ENCODE assay signal across 6 cellular contexts in the genomic region with DNA sequence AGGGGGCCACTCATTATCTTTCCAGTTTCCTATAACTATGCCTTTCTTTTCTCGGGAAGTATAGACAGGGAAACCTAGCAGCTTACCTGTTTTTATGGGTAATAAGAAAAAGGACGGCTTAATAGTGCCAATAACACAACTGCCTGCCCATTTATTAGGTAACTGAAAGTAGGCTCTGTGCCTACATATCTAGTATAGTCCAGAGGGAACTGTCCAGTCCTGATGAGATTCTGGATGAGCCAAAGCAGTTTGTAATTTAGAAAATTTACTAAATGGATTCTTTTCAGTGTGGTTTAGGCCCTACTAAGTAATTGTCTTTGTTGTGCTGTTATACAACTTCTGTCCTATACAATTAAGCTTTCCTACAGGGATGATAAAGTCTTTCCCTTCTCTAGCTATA.
A peak's percentile ranks its signal among the peaks of the same experiment; 100 is the strongest.
DNase-seq lines count a peak whose midpoint lies in the region; ATAC-seq, FAIRE-seq and TF ChIP-seq lines count a peak whose summit lies in the region.
"Not testable (repeated sequence)": the region's sequence is repeated elsewhere in the genome, so short reads cannot be mapped to it uniquely, and the experiment has no call there.

No MANE protein-coding gene starts in this region.

- not testable (repeated sequence) for BruUV-seq in GM12878 (replicated peaks; lab: Mats Ljungman, UMichigan); K562 (replicated peaks; lab: Mats Ljungman, UMichigan)

- not testable (repeated sequence) for H3K79me2 ChIP-seq in GM12878 (ENCODE audit: control insufficient read depth, insufficient read depth, low read length); K562 (ENCODE audit: control insufficient read depth, insufficient read depth, low read length); parathyroid adenoma

- H3K9me1 ChIP-seq in K562 (ENCODE audit: control insufficient read depth, insufficient read depth, low read length) = not testable (repeated sequence)

- not testable (repeated sequence) for TF ChIP-seq EP300 in A549 (IDR thresholded peaks at IDR 0.05); Ishikawa (IDR thresholded peaks at IDR 0.05; ENCODE audit: borderline replicate concordance); GM12878 (IDR thresholded peaks at IDR 0.05; ENCODE audit: borderline replicate concordance in 1 of 2, control insufficient read depth in 1 of 2, low read depth in 2 of 2, low read length in 2 of 2); K562 (IDR thresholded peaks at IDR 0.05; ENCODE audit: low read length)

- H3K9me3 ChIP-seq in A549; GM12878 (replicated peaks; ENCODE audit: control insufficient read depth, insufficient read depth, low read length); K562 (replicated peaks; ENCODE audit: control insufficient read depth, insufficient read depth, low read depth, low read length); liver (ENCODE audit: control insufficient read depth in 4 of 4, low read length in 3 of 4); parathyroid adenoma (ENCODE audit: control insufficient read depth, low read length): not testable (repeated sequence)

- TF ChIP-seq RAD21 in A549 (conservative IDR thresholded peaks at IDR 0.05 in 1 of 2, IDR thresholded peaks at IDR 0.05 in 1 of 2); Ishikawa (IDR thresholded peaks at IDR 0.05; ENCODE audit: low read depth); GM12878 (IDR thresholded peaks at IDR 0.05; ENCODE audit: insufficient read depth, low read depth, low read length); K562 (CRISPR knock-in tag; conservative IDR thresholded peaks at IDR 0.05 in 1 of 2, IDR thresholded peaks at IDR 0.05 in 1 of 2); liver (IDR thresholded peaks at IDR 0.05): not testable (repeated sequence)

- not testable (repeated sequence) for H3K27ac ChIP-seq in A549; GM12878 (ENCODE audit: control insufficient read depth, insufficient read depth); K562 (ENCODE audit: extremely low read depth, low read depth, low read length); liver (ENCODE audit: low read depth in 1 of 2, low read length in 2 of 2)
- peak overlapping the region; percentile 4 for H3K27ac ChIP-seq in parathyroid adenoma

- DNase-seq in A549 (ENCODE audit: low read depth in 1 of 2, low spot score in 1 of 2); GM12878 (ENCODE audit: low read depth, low spot score); K562 (ENCODE audit: extremely low read depth in 1 of 4, low spot score in 3 of 4): not testable (repeated sequence)

- intact Hi-C loops in GM12878 (cut with micrococcal nuclease; ENCODE audit: unreplicated experiment); K562 (cut with micrococcal nuclease): not testable (repeated sequence)

- not testable (repeated sequence) for TF ChIP-seq CTCF in A549 (IDR thresholded peaks at IDR 0.05); GM12878 (IDR thresholded peaks at IDR 0.05 in 2 of 3, conservative IDR thresholded peaks at IDR 0.05 in 1 of 3; ENCODE audit: control insufficient read depth in 2 of 3, extremely low read depth in 1 of 3, insufficient read depth in 1 of 3, low read depth in 3 of 3, low read length in 3 of 3); K562 (IDR thresholded peaks at IDR 0.05 in 2 of 3, conservative IDR thresholded peaks at IDR 0.05 in 1 of 3; ENCODE audit: insufficient read depth in 2 of 3, low read depth in 1 of 3, low read length in 3 of 3); liver (IDR thresholded peaks at IDR 0.05; ENCODE audit: low read depth, low read length, missing input control); parathyroid adenoma (IDR thresholded peaks at IDR 0.05)

- RAD21 ChIA-PET in GM12878 (lab: Charles Lee; ENCODE audit: unreplicated experiment) = interaction anchor here (1.3 kb wide), 1 partner anchor 152 kb away, joined by 3 read pairs; no protein-coding TSS in a partner anchor

- not testable (repeated sequence) for ATAC-seq in A549, GM12878, K562

- POLR2A ChIA-PET in A549 (lab: Yijun Ruan, JAX); GM12878 (lab: Charles Lee): not testable (repeated sequence)
- POLR2A ChIA-PET in K562 (lab: Yijun Ruan, JAX) = interaction anchor here (0.8 kb wide), 1 partner anchor 375 kb away, joined by 3 read pairs; no protein-coding TSS in a partner anchor

- H3K9ac ChIP-seq in GM12878 (ENCODE audit: control insufficient read depth, insufficient read depth, low read length); K562 (ENCODE audit: insufficient read depth in 1 of 2, low read depth in 2 of 2, low read length in 2 of 2); liver (ENCODE audit: low read depth in 1 of 2, low read length in 2 of 2); parathyroid adenoma: not testable (repeated sequence)

- CTCF ChIA-PET in A549 (lab: Yijun Ruan, JAX); K562 (lab: Yijun Ruan, JAX; ENCODE audit: low intra/inter-chr PET ratio): not testable (repeated sequence)
- CTCF ChIA-PET in GM12878 (lab: Yijun Ruan, JAX) = interaction anchor here (0.9 to 3.1 kb wide), 3 partner anchors 151 to 1344 kb away, joined by 3 to 10 read pairs (median 3); no protein-coding TSS in a partner anchor

- TF ChIP-seq POLR2A in A549 (IDR thresholded peaks at IDR 0.05; ENCODE audit: low read length); GM12878 (IDR thresholded peaks at IDR 0.05; ENCODE audit: low read depth, low read length); K562 (conservative IDR thresholded peaks at IDR 0.05): not testable (repeated sequence)

- not testable (repeated sequence) for FAIRE-seq in A549 (lab: Jason Lieb, UNC); GM12878 (lab: Jason Lieb, UNC); K562 (lab: Jason Lieb, UNC)

- H3K36me3 ChIP-seq in GM12878 (ENCODE audit: control insufficient read depth in 2 of 2, insufficient read depth in 2 of 2, low read length in 1 of 2); K562 (ENCODE audit: control insufficient read depth, insufficient read depth, low read length); liver (ENCODE audit: control insufficient read depth in 4 of 4, insufficient read depth in 3 of 4, low read depth in 1 of 4, low read length in 3 of 4); parathyroid adenoma (ENCODE audit: control insufficient read depth, insufficient read depth, low read length): not testable (repeated sequence)

- in situ Hi-C loops in GM12878 (cut with MboI) (loop anchor here (10.0 kb wide), 2 partner anchors 583 to 1273 kb away; a partner anchor contains a TSS), K562 (cut with MboI) (loop anchor here (25.0 kb wide), 3 partner anchors 361 to 1336 kb away; no protein-coding TSS in a partner anchor)

- H3K4me3 ChIP-seq in A549; GM12878; K562; liver (ENCODE audit: low read depth in 1 of 3, low read length in 3 of 3); parathyroid adenoma (ENCODE audit: low read depth, low read length): not testable (repeated sequence)

- not testable (repeated sequence) for H3K4me1 ChIP-seq in A549; GM12878 (ENCODE audit: control insufficient read depth, insufficient read depth, low read length); K562 (replicated peaks in 1 of 2; ENCODE audit: control insufficient read depth in 2 of 2, insufficient read depth in 2 of 2, low read length in 2 of 2); liver (ENCODE audit: control insufficient read depth in 4 of 4, insufficient read depth in 4 of 4, low read length in 3 of 4)
- peaks cover 21% of the 10 kb centered on the region for H3K4me1 ChIP-seq in parathyroid adenoma

- not testable (repeated sequence) for H3K4me2 ChIP-seq in A549; GM12878 (ENCODE audit: control insufficient read depth, insufficient read depth); K562 (ENCODE audit: insufficient read depth, low read length); parathyroid adenoma (ENCODE audit: low read length)

- WGBS in A549 (ENCODE audit: missing lambda C conversion rate) = 61% methylated on average over 2 of the region's 2 CpGs
- 20% methylated on average over 2 of the region's 2 CpGs for whole genome bisulfite sequencing in GM12878 (ENCODE audit: insufficient coverage, insufficient replicate concordance, low lambda C conversion rate, missing lambda C conversion rate)
- WGBS in K562 (ENCODE audit: insufficient coverage, low coverage, missing lambda C conversion rate) = 33% methylated on average over 1 of the region's 2 CpGs
- 66% methylated on average over 2 of the region's 2 CpGs for WGBS in liver

- not testable (repeated sequence) for H4K20me1 ChIP-seq in GM12878 (ENCODE audit: control insufficient read depth, insufficient read depth); K562 (replicated peaks; ENCODE audit: control insufficient read depth, insufficient read depth, low read length)

- H3K27me3 ChIP-seq in GM12878 (replicated peaks in 1 of 2; ENCODE audit: control insufficient read depth in 2 of 2, insufficient read depth in 2 of 2, low read length in 1 of 2); K562 (ENCODE audit: control insufficient read depth in 2 of 2, insufficient read depth in 2 of 2, low read length in 2 of 2); liver (ENCODE audit: control insufficient read depth in 4 of 4, insufficient read depth in 4 of 4, low read length in 3 of 4); parathyroid adenoma (ENCODE audit: control insufficient read depth, insufficient read depth, low read length): not testable (repeated sequence)

- not testable (repeated sequence) for H2AFZ ChIP-seq in GM12878 (ENCODE audit: control insufficient read depth, low read depth, low read length); K562 (ENCODE audit: low read depth, low read length)
- peak overlapping the region; percentile 17 for H2AFZ ChIP-seq in parathyroid adenoma

- SMC1A ChIA-PET in GM12878 (lab: Charles Lee; ENCODE audit: uncharacterized antibody, unreplicated experiment) = interaction anchor here (0.9 kb wide), 1 partner anchor 151 kb away, joined by 3 read pairs; no protein-coding TSS in a partner anchor
